Comparison of ENCODE assay signal across 16 cellular contexts in the genomic region with DNA sequence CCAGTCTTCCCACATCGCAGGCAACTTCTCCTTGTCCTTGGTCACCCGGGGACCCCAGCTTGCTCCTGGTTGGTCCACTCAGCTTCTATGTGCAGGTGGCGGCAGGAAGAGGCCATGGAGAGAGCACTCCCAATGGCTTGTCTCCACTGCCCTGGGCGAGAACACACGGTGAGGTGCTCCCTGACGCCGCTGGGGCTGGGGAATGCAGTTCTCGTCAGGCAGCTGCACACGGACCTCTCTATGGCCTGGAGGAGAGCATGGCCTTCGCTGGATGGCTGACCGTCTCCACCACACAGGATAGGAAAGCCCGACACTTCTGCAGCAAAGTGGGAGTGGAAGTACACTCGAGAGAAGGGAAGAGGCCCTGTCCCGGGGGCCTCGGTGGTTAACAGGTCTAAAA.
"Had no signal": no experiment of that assay in that cellular context is flagged by ENCODE, and none has a peak within 500 bp of the region (broad histone marks: within the 10 kb centered on the region; RNA-seq: fewer than 3 reads in every experiment).

No MANE protein-coding gene starts in this region.

- DNase-seq: esophagus squamous epithelium; foreskin fibroblast; mammary epithelial cell; naive thymus-derived CD4-positive, alpha-beta T cell; retina; stimulated activated CD4-positive, alpha-beta T cell treated with anti-CD3 and anti-CD28 coated beads, Interleukin-15, amount 100 ng/mL, for 24 hours; stimulated activated CD4-positive, alpha-beta T cell treated with anti-CD3 and anti-CD28 coated beads, Interleukin-1b, Interleukin-23, amount 100 ng/mL, for 48 hours; stimulated activated CD4-positive, alpha-beta T cell treated with anti-CD3 and anti-CD28 coated beads, Interleukin-4, amount 100 ng/mL, for 24 hours; tibial artery; upper lobe of left lung; uterus had no signal

- H3K9me3 Mint-ChIP-seq: dendritic cell treated with granulocyte-macrophage colony-stimulating factor and Interleukin-4, amounts not matched to agents 40 ng/mL and 50 ng/mL, for 4 days; naive thymus-derived CD4-positive, alpha-beta T cell; stimulated activated memory B cell treated with anti-CD40 and anti-IgM and Interleukin-4, amounts not matched to agents 10 μg/mL and 1 μg/mL and 100 μg/mL, for 72 hours; stimulated activated naive CD8-positive, alpha-beta T cell treated with anti-CD3 and anti-CD28 coated beads, Interleukin-15, Interleukin-2, amounts not matched to agents 100 ng/mL and 50 ng/mL, for 24 hours had no signal

- ATAC-seq: naive thymus-derived CD4-positive, alpha-beta T cell; psoas muscle; right lobe of liver; stimulated activated memory B cell treated with anti-CD40 and anti-IgM and Interleukin-4, amounts not matched to agents 10 μg/mL and 1 μg/mL and 100 μg/mL, for 72 hours had no signal

- H3K4me3 Mint-ChIP-seq: dendritic cell treated with granulocyte-macrophage colony-stimulating factor and Interleukin-4, amounts not matched to agents 40 ng/mL and 50 ng/mL, for 4 days; naive thymus-derived CD4-positive, alpha-beta T cell; stimulated activated memory B cell treated with anti-CD40 and anti-IgM and Interleukin-4, amounts not matched to agents 10 μg/mL and 1 μg/mL and 100 μg/mL, for 72 hours; stimulated activated naive CD8-positive, alpha-beta T cell treated with anti-CD3 and anti-CD28 coated beads, Interleukin-15, Interleukin-2, amounts not matched to agents 100 ng/mL and 50 ng/mL, for 24 hours had no signal

- H3K27me3 Mint-ChIP-seq: dendritic cell treated with granulocyte-macrophage colony-stimulating factor and Interleukin-4, amounts not matched to agents 40 ng/mL and 50 ng/mL, for 4 days; naive thymus-derived CD4-positive, alpha-beta T cell; stimulated activated memory B cell treated with anti-CD40 and anti-IgM and Interleukin-4, amounts not matched to agents 10 μg/mL and 1 μg/mL and 100 μg/mL, for 72 hours; stimulated activated naive CD8-positive, alpha-beta T cell treated with anti-CD3 and anti-CD28 coated beads, Interleukin-15, Interleukin-2, amounts not matched to agents 100 ng/mL and 50 ng/mL, for 24 hours had no signal

- H3K27ac Mint-ChIP-seq: dendritic cell treated with granulocyte-macrophage colony-stimulating factor and Interleukin-4, amounts not matched to agents 40 ng/mL and 50 ng/mL, for 4 days; stimulated activated memory B cell treated with anti-CD40 and anti-IgM and Interleukin-4, amounts not matched to agents 10 μg/mL and 1 μg/mL and 100 μg/mL, for 72 hours; stimulated activated naive CD8-positive, alpha-beta T cell treated with anti-CD3 and anti-CD28 coated beads, Interleukin-15, Interleukin-2, amounts not matched to agents 100 ng/mL and 50 ng/mL, for 24 hours had no signal
